12 cellular contexts compared by ENCODE assay signal in the genomic region with DNA sequence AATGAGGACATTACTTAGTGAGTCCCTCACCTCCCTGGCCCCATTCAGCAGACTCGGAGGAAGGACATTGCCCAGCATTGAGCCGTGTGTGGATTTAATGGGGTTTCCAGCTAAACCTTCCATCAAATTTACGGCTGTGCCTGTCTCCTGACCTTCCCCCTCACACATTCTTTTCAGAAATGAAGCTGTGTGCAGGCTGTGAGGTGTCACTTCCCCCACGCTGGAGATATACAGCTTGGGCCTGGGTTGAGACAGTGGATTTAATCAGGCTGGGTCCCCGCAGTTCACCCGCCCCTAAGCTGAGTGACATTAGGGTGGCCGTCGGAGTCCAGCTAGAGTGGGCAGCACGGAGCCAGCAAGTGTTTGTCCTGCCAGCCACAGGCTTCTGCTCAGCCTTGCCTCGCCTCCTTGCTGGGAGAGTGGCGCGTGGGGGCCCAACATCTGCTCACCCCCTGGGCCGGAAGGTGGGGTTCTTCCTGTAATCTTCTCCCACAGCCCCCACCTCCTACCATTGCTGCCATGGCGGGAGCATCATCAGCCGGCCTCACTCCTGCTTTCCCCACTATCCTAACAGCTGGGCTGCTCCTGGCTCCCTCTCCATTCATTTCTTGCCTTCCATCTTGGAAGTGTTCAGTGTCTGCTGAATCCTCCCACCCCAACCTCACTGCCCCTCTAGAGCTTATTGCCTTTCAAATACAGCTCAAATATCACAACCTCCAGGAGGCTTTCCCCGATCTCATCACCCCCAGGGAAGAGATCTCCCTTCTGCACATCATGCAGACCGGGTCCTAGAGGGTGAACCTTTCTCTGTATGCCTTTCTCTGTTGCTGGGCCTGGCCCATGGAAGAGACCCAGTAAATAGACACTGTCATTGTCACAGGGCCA.
"Had no signal": no experiment of that assay in that cellular context is flagged by ENCODE, and none has a peak within 500 bp of the region (broad histone marks: within the 10 kb centered on the region; RNA-seq: fewer than 3 reads in every experiment).

No MANE protein-coding gene starts in this region.

- H3K27me3 ChIP-seq: sigmoid colon had no signal

- H3K9me3 Mint-ChIP-seq: activated T-helper 17 cell treated with anti-CD3 and anti-CD28 coated beads, Interleukin-2, amount 50 U/mL, for 72 hours; effector memory CD8-positive, alpha-beta T cell had no signal

- H3K27ac Mint-ChIP-seq: activated T-helper 17 cell treated with anti-CD3 and anti-CD28 coated beads, Interleukin-2, amount 50 U/mL, for 72 hours; effector memory CD8-positive, alpha-beta T cell had no signal

- H3K36me3 ChIP-seq: sigmoid colon had no signal

- H3K27ac ChIP-seq: epithelial cell of prostate, sigmoid colon had no signal

- DNase-seq: activated CD4-positive, alpha-beta T cell treated with anti-CD3 and anti-CD28 coated beads, Interleukin-2, amount 50 U/mL, for 48 hours; activated naive CD4-positive, alpha-beta T cell treated with Interleukin-2 at 50 U/mL for 16 hours; anterior cingulate cortex; dermis blood vessel endothelial cell; effector memory CD8-positive, alpha-beta T cell; left cardiac atrium; midbrain; sigmoid colon; stimulated activated CD4-positive, alpha-beta T cell treated with anti-CD3 and anti-CD28 coated beads, Interleukin-12 subunit alpha, Interleukin-12 subunit beta, amount 100 ng/mL, for 4 hours; stimulated activated CD4-positive, alpha-beta T cell treated with anti-CD3 and anti-CD28 coated beads, Interleukin-2, amount 100 ng/mL, for 24 hours had no signal

- H3K4me3 ChIP-seq: sigmoid colon had no signal

- H3K4me1 Mint-ChIP-seq: activated T-helper 17 cell treated with anti-CD3 and anti-CD28 coated beads, Interleukin-2, amount 50 U/mL, for 72 hours had no signal

- H3K4me3 Mint-ChIP-seq: activated T-helper 17 cell treated with anti-CD3 and anti-CD28 coated beads, Interleukin-2, amount 50 U/mL, for 72 hours; effector memory CD8-positive, alpha-beta T cell had no signal

- H3K9me3 ChIP-seq: sigmoid colon had no signal

- ATAC-seq: activated T-helper 17 cell treated with anti-CD3 and anti-CD28 coated beads, Interleukin-2, amount 50 U/mL, for 72 hours; effector memory CD8-positive, alpha-beta T cell; left cardiac atrium had no signal

- H3K27me3 Mint-ChIP-seq: activated T-helper 17 cell treated with anti-CD3 and anti-CD28 coated beads, Interleukin-2, amount 50 U/mL, for 72 hours had no signal
